1 cellular context compared by ENCODE assay signal in the genomic region with DNA sequence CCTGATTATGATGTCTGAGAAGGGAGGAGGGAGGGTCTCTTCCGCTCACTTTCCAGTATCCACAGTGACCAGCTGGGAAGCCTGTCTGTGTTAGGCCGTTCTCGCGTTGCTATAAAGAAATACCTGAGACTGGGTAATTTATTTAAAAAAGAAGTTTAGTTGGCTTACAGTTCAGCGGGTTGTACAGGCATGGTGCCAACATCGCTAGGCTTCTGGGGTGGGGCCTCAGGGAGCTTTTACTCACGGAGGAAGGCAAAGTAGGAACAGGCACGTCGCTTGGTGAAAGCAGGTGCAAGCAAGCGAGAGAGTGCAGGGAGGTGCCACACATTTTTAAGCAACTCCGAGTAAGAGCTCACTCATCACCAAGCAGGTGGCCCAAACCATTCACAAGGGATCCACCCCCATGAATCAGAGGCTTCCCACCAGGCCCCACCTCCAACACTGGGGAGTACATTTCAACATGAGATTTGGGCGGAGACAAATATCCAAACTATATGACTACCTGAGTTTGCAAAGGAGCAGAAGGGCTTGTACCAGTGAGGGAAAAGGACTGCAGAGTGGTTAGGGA.
A peak's percentile ranks its signal among the peaks of the same experiment; 100 is the strongest.
TF ChIP-seq lines count a peak whose summit lies in the region.

No MANE protein-coding gene starts in this region.

TF ChIP-seq in K562, 482 proteins besides CTCF, POLR2A, EP300 and RAD21 (continued from another document):
- TF ChIP-seq, protein P1, sequence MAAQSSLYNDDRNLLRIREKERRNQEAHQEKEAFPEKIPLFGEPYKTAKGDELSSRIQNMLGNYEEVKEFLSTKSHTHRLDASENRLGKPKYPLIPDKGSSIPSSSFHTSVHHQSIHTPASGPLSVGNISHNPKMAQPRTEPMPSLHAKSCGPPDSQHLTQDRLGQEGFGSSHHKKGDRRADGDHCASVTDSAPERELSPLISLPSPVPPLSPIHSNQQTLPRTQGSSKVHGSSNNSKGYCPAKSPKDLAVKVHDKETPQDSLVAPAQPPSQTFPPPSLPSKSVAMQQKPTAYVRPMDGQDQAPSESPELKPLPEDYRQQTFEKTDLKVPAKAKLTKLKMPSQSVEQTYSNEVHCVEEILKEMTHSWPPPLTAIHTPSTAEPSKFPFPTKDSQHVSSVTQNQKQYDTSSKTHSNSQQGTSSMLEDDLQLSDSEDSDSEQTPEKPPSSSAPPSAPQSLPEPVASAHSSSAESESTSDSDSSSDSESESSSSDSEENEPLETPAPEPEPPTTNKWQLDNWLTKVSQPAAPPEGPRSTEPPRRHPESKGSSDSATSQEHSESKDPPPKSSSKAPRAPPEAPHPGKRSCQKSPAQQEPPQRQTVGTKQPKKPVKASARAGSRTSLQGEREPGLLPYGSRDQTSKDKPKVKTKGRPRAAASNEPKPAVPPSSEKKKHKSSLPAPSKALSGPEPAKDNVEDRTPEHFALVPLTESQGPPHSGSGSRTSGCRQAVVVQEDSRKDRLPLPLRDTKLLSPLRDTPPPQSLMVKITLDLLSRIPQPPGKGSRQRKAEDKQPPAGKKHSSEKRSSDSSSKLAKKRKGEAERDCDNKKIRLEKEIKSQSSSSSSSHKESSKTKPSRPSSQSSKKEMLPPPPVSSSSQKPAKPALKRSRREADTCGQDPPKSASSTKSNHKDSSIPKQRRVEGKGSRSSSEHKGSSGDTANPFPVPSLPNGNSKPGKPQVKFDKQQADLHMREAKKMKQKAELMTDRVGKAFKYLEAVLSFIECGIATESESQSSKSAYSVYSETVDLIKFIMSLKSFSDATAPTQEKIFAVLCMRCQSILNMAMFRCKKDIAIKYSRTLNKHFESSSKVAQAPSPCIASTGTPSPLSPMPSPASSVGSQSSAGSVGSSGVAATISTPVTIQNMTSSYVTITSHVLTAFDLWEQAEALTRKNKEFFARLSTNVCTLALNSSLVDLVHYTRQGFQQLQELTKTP (IDR thresholded peaks at IDR 0.05; ENCODE audit: low read depth in 1 of 2, partially characterized antibody in 2 of 2): no peak
- TF ChIP-seq NFIC (IDR thresholded peaks at IDR 0.05) (0 out of 2 replicates have a peak, but pooled peaks have one; percentile 20), ZNF695 (CRISPR knock-in tag; IDR thresholded peaks at IDR 0.05) (no peak), CC2D1A (IDR thresholded peaks at IDR 0.05) (no peak), ZNF124 (CRISPR knock-in tag; IDR thresholded peaks at IDR 0.05) (no peak), STAT5B (CRISPR knock-in tag; IDR thresholded peaks at IDR 0.05) (no peak), DPF2 (IDR thresholded peaks at IDR 0.05) (no peak), CXXC5 (CRISPR knock-in tag; IDR thresholded peaks at IDR 0.05) (no peak), HNRNPL (IDR thresholded peaks at IDR 0.05; ENCODE audit: low read depth, low read length) (no peak)
- TF ChIP-seq, protein P2, sequence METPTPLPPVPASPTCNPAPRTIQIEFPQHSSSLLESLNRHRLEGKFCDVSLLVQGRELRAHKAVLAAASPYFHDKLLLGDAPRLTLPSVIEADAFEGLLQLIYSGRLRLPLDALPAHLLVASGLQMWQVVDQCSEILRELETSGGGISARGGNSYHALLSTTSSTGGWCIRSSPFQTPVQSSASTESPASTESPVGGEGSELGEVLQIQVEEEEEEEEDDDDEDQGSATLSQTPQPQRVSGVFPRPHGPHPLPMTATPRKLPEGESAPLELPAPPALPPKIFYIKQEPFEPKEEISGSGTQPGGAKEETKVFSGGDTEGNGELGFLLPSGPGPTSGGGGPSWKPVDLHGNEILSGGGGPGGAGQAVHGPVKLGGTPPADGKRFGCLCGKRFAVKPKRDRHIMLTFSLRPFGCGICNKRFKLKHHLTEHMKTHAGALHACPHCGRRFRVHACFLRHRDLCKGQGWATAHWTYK (CRISPR knock-in tag; IDR thresholded peaks at IDR 0.05): no peak
- TF ChIP-seq, protein P3, sequence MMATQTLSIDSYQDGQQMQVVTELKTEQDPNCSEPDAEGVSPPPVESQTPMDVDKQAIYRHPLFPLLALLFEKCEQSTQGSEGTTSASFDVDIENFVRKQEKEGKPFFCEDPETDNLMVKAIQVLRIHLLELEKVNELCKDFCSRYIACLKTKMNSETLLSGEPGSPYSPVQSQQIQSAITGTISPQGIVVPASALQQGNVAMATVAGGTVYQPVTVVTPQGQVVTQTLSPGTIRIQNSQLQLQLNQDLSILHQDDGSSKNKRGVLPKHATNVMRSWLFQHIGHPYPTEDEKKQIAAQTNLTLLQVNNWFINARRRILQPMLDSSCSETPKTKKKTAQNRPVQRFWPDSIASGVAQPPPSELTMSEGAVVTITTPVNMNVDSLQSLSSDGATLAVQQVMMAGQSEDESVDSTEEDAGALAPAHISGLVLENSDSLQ (IDR thresholded peaks at IDR 0.05): no peak
- TF ChIP-seq, protein P4, sequence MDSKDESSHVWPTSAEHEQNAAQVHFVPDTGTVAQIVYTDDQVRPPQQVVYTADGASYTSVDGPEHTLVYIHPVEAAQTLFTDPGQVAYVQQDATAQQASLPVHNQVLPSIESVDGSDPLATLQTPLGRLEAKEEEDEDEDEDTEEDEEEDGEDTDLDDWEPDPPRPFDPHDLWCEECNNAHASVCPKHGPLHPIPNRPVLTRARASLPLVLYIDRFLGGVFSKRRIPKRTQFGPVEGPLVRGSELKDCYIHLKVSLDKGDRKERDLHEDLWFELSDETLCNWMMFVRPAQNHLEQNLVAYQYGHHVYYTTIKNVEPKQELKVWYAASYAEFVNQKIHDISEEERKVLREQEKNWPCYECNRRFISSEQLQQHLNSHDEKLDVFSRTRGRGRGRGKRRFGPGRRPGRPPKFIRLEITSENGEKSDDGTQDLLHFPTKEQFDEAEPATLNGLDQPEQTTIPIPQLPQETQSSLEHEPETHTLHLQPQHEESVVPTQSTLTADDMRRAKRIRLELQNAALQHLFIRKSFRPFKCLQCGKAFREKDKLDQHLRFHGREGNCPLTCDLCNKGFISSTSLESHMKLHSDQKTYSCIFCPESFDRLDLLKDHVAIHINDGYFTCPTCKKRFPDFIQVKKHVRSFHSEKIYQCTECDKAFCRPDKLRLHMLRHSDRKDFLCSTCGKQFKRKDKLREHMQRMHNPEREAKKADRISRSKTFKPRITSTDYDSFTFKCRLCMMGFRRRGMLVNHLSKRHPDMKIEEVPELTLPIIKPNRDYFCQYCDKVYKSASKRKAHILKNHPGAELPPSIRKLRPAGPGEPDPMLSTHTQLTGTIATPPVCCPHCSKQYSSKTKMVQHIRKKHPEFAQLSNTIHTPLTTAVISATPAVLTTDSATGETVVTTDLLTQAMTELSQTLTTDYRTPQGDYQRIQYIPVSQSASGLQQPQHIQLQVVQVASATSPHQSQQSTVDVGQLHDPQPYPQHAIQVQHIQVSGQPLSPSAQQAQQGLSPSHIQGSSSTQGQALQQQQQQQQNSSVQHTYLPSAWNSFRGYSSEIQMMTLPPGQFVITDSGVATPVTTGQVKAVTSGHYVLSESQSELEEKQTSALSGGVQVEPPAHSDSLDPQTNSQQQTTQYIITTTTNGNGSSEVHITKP (IDR thresholded peaks at IDR 0.05; ENCODE audit: partially characterized antibody): peak; percentile 20
